Comparison of ENCODE assay signal across 11 cellular contexts in the genomic region with DNA sequence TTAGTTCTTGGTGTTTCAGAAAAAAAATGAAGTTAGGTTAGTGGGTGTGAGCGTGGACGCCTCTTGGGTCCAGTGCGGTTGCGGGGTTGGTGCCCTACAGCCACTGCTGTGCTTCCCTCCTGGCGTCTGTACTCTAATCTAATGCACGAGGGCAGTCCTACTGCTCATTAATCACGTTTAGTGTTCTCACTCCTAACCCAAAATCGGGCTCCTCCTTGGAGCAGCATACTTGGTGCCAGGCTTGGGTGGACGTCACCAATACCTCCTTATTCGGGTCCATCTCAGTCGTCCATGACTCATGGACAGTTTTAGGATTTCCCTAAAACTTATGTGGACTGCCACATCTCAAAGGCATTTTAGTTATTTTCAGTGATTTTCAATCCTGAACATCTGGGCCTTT. TPM values are rescaled to one million over a fixed set of nuclear protein-coding genes. Genes with fewer than 3 reads are reported as not detected.
DNase-seq lines count a peak whose midpoint lies in the region; ATAC-seq and TF ChIP-seq lines count a peak whose summit lies in the region.
"Had no signal": no experiment of that assay in that cellular context is flagged by ENCODE, and none has a peak within 500 bp of the region (broad histone marks: within the 10 kb centered on the region; RNA-seq: fewer than 3 reads in every experiment).

No MANE protein-coding gene starts in this region.

- H3K27me3 ChIP-seq in lower lobe of right lung (ENCODE audit: low read depth) (no peaks in the 10 kb centered on the region), thoracic aorta (replicated peaks; ENCODE audit: insufficient read depth) (no peaks in the 10 kb centered on the region)

- TF ChIP-seq CTCF in MCF 10A (IDR thresholded peaks at IDR 0.05; ENCODE audit: unreplicated experiment) = no peak
- TF ChIP-seq CTCF in lower lobe of right lung (IDR thresholded peaks at IDR 0.05) = no peak
- no peak for TF ChIP-seq CTCF in thoracic aorta (IDR thresholded peaks at IDR 0.05)

- H3K9me3 ChIP-seq in lower lobe of right lung (no peaks in the 10 kb centered on the region), thoracic aorta (no peaks in the 10 kb centered on the region)

- H3K27ac Mint-ChIP-seq in MCF 10A (ENCODE audit: low read depth, unreplicated experiment) = peak overlapping the region; percentile 98
- H3K27ac Mint-ChIP-seq: natural killer cell treated with Interleukin-12 subunit alpha and Interleukin-12 subunit beta and Interleukin-15 and Interleukin-18, amount 100 ng/mL, for 72 hours had no signal

- H3K36me3 Mint-ChIP-seq in MCF 10A (ENCODE audit: insufficient read depth, unreplicated experiment) = peaks cover 7% of the 10 kb centered on the region
- H3K36me3 Mint-ChIP-seq: natural killer cell treated with Interleukin-12 subunit alpha and Interleukin-12 subunit beta and Interleukin-15 and Interleukin-18, amount 100 ng/mL, for 72 hours had no signal

- intact Hi-C loops in MCF 10A (cut with micrococcal nuclease) (no loop called here), lower lobe of right lung (cut with DNase I) (no loop called here)

- H3K4me3 ChIP-seq in lower lobe of right lung = no peak overlapping the region
- H3K4me3 ChIP-seq in thoracic aorta = peak overlapping the region; percentile 50

- CTCF ChIA-PET in MCF 10A (lab: Yijun Ruan, JAX) = interaction anchor here (0.7 to 1.1 kb wide), 4 partner anchors 9 to 85 kb away, joined by 3 read pairs; no protein-coding TSS in a partner anchor

- no TSS peak for BruUV-seq in MCF 10A (replicated peaks; lab: Mats Ljungman, UMichigan)

- peak overlapping the region; percentile 56 for H3K4me3 Mint-ChIP-seq in MCF 10A (ENCODE audit: unreplicated experiment)
- H3K4me3 Mint-ChIP-seq: natural killer cell treated with Interleukin-12 subunit alpha and Interleukin-12 subunit beta and Interleukin-15 and Interleukin-18, amount 100 ng/mL, for 72 hours had no signal

- ATAC-seq in lower lobe of right lung (no peak), thoracic aorta (ENCODE audit: insufficient number of reproducible peaks, low FRiP score, low read depth) (peak; percentile 75), GM18909 (IDR thresholded peaks at IDR 0.05; ENCODE audit: poor library complexity, unreplicated experiment) (no peak)
- ATAC-seq: natural killer cell treated with Interleukin-12 subunit alpha and Interleukin-12 subunit beta and Interleukin-15 and Interleukin-18, amount 100 ng/mL, for 72 hours had no signal

- H3K36me3 ChIP-seq in lower lobe of right lung (no peaks in the 10 kb centered on the region), thoracic aorta (no peaks in the 10 kb centered on the region)

- peak overlapping the region; percentile 70 for H3K27ac ChIP-seq in lower lobe of right lung
- peak overlapping the region; percentile 96 to 98 for H3K27ac ChIP-seq in thoracic aorta

- DNase-seq in HS-27A (ENCODE audit: low read depth) = peak; percentile 98
- peak; percentile 38 for DNase-seq in MCF 10A (ENCODE audit: unreplicated experiment)
- DNase-seq in lower lobe of right lung = no peak
- no peak for DNase-seq in thoracic aorta (ENCODE audit: low spot score)
- no peak for DNase-seq in kidney glomerular epithelial cell (lab: John Stamatoyannopoulos, UW)
- no peak for DNase-seq in COLO668 (lab: John Stamatoyannopoulos, UW; ENCODE audit: unreplicated experiment)
- DNase-seq in activated gamma-delta T cell (lab: John Stamatoyannopoulos, UW) = no peak
- DNase-seq: Kasumi-1, T-helper 1 cell had no signal

- H3K4me1 Mint-ChIP-seq in MCF 10A (ENCODE audit: insufficient read depth, unreplicated experiment) = peaks cover 66% of the 10 kb centered on the region

- POLR2A ChIA-PET in MCF 10A (lab: Yijun Ruan, JAX) = interaction anchor here (0.6 to 5.2 kb wide), 10 partner anchors 10 to 80 kb away, joined by 3 to 63 read pairs (median 12); a partner anchor contains a TSS

- H3K4me1 ChIP-seq in lower lobe of right lung (peaks cover 65% of the 10 kb centered on the region), thoracic aorta (ENCODE audit: control insufficient read depth in 1 of 2, low read depth in 2 of 2) (peaks cover 68 to 97% of the 10 kb centered on the region in 2 donors)

- H3K27me3 Mint-ChIP-seq in MCF 10A (ENCODE audit: insufficient read depth, unreplicated experiment) = no peaks in the 10 kb centered on the region
- H3K27me3 Mint-ChIP-seq: natural killer cell treated with Interleukin-12 subunit alpha and Interleukin-12 subunit beta and Interleukin-15 and Interleukin-18, amount 100 ng/mL, for 72 hours had no signal

- no peaks in the 10 kb centered on the region for H3K9me3 Mint-ChIP-seq in MCF 10A (ENCODE audit: unreplicated experiment)
- H3K9me3 Mint-ChIP-seq: natural killer cell treated with Interleukin-12 subunit alpha and Interleukin-12 subunit beta and Interleukin-15 and Interleukin-18, amount 100 ng/mL, for 72 hours had no signal

RNA-seq across cellular contexts. Expression of a gene that starts 41.6 kb away (rescaled TPM):
- total RNA-seq in MCF 10A (2022) = 134 and 136 TPM in 2 replicates
- 148 TPM for total RNA-seq in lower lobe of right lung
- total RNA-seq in thoracic aorta = 100 to 1,000 TPM; 219 to 300 TPM

Comparison
In these comparisons a context has a peak if more than half of its experiments do, and no peak if none do; other contexts are left out.
1. DNase-seq: peak in HS-27A (single experiment) and MCF 10A (single experiment); none in lower lobe of right lung (single experiment), thoracic aorta (single experiment), kidney glomerular epithelial cell (single experiment), COLO668 (single experiment) and activated gamma-delta T cell (single experiment).